ENCODE assay signal across 11 cellular contexts in the genomic region with DNA sequence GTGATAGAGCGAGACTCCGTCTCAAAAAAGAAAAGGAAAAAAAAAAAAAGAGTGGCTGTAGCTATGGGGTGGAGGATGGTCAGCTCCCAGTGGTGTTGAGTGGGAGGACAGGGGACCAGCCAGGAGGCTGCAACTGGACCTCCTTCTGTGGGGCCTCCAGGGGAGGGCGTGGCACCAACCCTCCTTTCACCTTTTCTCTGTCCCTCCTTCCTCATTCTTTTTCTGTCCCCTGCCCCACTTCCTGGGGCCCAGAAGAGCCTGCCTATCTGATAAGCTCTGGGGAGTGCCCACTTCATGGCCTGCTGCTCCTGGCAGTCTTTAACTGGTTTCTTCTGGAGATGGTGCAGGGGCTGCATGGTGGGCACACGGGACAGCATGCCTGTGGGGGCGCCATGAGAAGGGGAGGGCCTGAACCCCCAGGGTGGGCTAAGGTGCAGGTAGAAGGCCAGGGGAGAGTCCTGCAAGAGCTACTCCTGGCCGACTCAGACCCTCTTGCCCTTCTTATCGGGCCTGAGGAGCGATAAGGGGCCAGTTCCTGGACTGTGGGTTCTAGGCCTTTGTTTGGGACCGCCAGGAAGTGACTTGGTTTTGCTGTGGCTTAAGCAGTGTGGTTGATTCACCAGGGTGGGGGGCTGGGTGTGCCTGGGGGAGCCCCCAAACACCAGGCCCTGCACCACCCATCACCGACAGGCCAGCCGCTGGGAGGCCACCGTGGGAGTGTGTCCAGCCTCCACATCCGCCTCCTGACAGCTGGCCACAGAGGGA. TPM values are rescaled to one million over a fixed set of nuclear protein-coding genes. Genes with fewer than 3 reads are reported as not detected.
DNase-seq lines count a peak whose midpoint lies in the region; ATAC-seq and TF ChIP-seq lines count a peak whose summit lies in the region.
"Had no signal": no experiment of that assay in that cellular context is flagged by ENCODE, and none has a peak within 500 bp of the region (broad histone marks: within the 10 kb centered on the region; RNA-seq: fewer than 3 reads in every experiment).

No MANE protein-coding gene starts in this region.

- H3K36me3 Mint-ChIP-seq in T-cell, result no peaks in the 10 kb centered on the region

- CTCF ChIA-PET in T-cell (lab: Charles Lee), result no interaction called here

- intact Hi-C loops in colonic mucosa (cut with DNase I), result no loop called here

- H3K9ac ChIP-seq in colonic mucosa (ENCODE audit: low read depth in 2 of 2, low read length in 2 of 2) (peak overlapping the region in 1 of 2 donors; percentile 75), muscle layer of colon (ENCODE audit: low read length) (peak overlapping the region; percentile 19)

- H3K27me3 ChIP-seq in colonic mucosa (no peaks in the 10 kb centered on the region), muscle layer of colon (ENCODE audit: control insufficient read depth in 1 of 2, insufficient read depth in 2 of 2, low read length in 2 of 2) (no peaks in the 10 kb centered on the region)

- ATAC-seq in HG03571 (IDR thresholded peaks at IDR 0.05; ENCODE audit: unreplicated experiment) (peak; percentile 27), T-cell (replicated peaks in 1 of 4) (no peak), HG03095 (IDR thresholded peaks at IDR 0.05; ENCODE audit: unreplicated experiment) (no peak), HG02798 (IDR thresholded peaks at IDR 0.05; ENCODE audit: poor library complexity, unreplicated experiment) (no peak)

- H3K27ac ChIP-seq in colonic mucosa (peak overlapping the region; percentile 75), muscle layer of colon (ENCODE audit: low read depth, low read length) (peak overlapping the region; percentile 59)

- H3K4me3 Mint-ChIP-seq in T-cell, result peak overlapping the region in 1 of 3 donors; percentile 44
- H3K4me3 Mint-ChIP-seq: CD4-positive, alpha-beta T cell had no signal

- no peak for TF ChIP-seq CTCF in colonic mucosa (IDR thresholded peaks at IDR 0.05)

- H3K4me1 ChIP-seq in colonic mucosa, result peaks cover 20% of the 10 kb centered on the region
- peaks cover 21% of the 10 kb centered on the region for H3K4me1 ChIP-seq in muscle layer of colon (ENCODE audit: insufficient read depth, low read length)

- no peaks in the 10 kb centered on the region for H3K27me3 Mint-ChIP-seq in T-cell
- H3K27me3 Mint-ChIP-seq: CD4-positive, alpha-beta T cell; progenitor cell of endocrine pancreas had no signal

- H3K9me3 Mint-ChIP-seq in T-cell, result no peaks in the 10 kb centered on the region
- H3K9me3 Mint-ChIP-seq: CD4-positive, alpha-beta T cell had no signal

- POLR2A ChIA-PET in T-cell (lab: Charles Lee), result no interaction called here

- peak; percentile 48 for DNase-seq in AG20443 (ENCODE audit: low spot score)
- no peak for DNase-seq in colonic mucosa
- DNase-seq in T-cell, result no peak
- no peak for DNase-seq in stimulated activated CD8-positive, alpha-beta memory T cell treated with anti-CD3 and anti-CD28 coated beads, Interleukin-4, amount 100 ng/mL, for 48 hours
- DNase-seq: anterior cingulate cortex; CD4-positive, alpha-beta T cell had no signal

- H3K9me3 ChIP-seq in colonic mucosa (no peaks in the 10 kb centered on the region), muscle layer of colon (ENCODE audit: low read length) (no peaks in the 10 kb centered on the region)

- H3K36me3 ChIP-seq in colonic mucosa (no peaks in the 10 kb centered on the region), muscle layer of colon (ENCODE audit: insufficient read depth, low read length) (no peaks in the 10 kb centered on the region)

- H3K4me3 ChIP-seq in colonic mucosa (peak overlapping the region; percentile 6), muscle layer of colon (ENCODE audit: low read depth in 1 of 2, low read length in 2 of 2) (peak overlapping the region in 1 of 2 donors; percentile 28)

- H3K27ac Mint-ChIP-seq in T-cell, result no peak overlapping the region
- H3K27ac Mint-ChIP-seq: CD4-positive, alpha-beta T cell; progenitor cell of endocrine pancreas had no signal

- H3K4me1 Mint-ChIP-seq in T-cell, result peaks cover 4 to 9% (median 5%) of the 10 kb centered on the region in 3 donors

RNA-seq across cellular contexts. Expression of a gene that starts 49.4 kb away (rescaled TPM):
- 100 to 1,000 TPM; 246 to 362 TPM for total RNA-seq in colonic mucosa
- total RNA-seq in T-cell, result 10 to 100 TPM; 37.0 to 79.7 (median 39.4) TPM
